ENCODE assay signal across 1 cellular context in genomic region chr14:72104011-72104613, GRCh38.
TF ChIP-seq lines count a peak whose summit lies in the region.

No MANE protein-coding gene starts in this region.

TF ChIP-seq in GM23338, 12 proteins besides CTCF, POLR2A, EP300 and RAD21 (continued from another document):
- TF ChIP-seq, protein P1, sequence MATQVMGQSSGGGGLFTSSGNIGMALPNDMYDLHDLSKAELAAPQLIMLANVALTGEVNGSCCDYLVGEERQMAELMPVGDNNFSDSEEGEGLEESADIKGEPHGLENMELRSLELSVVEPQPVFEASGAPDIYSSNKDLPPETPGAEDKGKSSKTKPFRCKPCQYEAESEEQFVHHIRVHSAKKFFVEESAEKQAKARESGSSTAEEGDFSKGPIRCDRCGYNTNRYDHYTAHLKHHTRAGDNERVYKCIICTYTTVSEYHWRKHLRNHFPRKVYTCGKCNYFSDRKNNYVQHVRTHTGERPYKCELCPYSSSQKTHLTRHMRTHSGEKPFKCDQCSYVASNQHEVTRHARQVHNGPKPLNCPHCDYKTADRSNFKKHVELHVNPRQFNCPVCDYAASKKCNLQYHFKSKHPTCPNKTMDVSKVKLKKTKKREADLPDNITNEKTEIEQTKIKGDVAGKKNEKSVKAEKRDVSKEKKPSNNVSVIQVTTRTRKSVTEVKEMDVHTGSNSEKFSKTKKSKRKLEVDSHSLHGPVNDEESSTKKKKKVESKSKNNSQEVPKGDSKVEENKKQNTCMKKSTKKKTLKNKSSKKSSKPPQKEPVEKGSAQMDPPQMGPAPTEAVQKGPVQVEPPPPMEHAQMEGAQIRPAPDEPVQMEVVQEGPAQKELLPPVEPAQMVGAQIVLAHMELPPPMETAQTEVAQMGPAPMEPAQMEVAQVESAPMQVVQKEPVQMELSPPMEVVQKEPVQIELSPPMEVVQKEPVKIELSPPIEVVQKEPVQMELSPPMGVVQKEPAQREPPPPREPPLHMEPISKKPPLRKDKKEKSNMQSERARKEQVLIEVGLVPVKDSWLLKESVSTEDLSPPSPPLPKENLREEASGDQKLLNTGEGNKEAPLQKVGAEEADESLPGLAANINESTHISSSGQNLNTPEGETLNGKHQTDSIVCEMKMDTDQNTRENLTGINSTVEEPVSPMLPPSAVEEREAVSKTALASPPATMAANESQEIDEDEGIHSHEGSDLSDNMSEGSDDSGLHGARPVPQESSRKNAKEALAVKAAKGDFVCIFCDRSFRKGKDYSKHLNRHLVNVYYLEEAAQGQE (IDR thresholded peaks at IDR 0.05; ENCODE audit: unreplicated experiment): no peak
- TF ChIP-seq EZH2phosphoT487 (IDR thresholded peaks at IDR 0.05; ENCODE audit: unreplicated experiment): no peak
- no peak for TF ChIP-seq NANOG (IDR thresholded peaks at IDR 0.05; ENCODE audit: borderline replicate concordance)
- no peak for TF ChIP-seq ZNF114 (CRISPR knock-in tag; IDR thresholded peaks at IDR 0.05)
- TF ChIP-seq STAT1 (IDR thresholded peaks at IDR 0.05; ENCODE audit: unreplicated experiment): no peak
- TF ChIP-seq CREB1 (CRISPR knock-in tag; IDR thresholded peaks at IDR 0.05; ENCODE audit: low read depth): no peak
